Comparison of ENCODE assay signal across 15 cellular contexts in genomic region chr9:131485206-131485605, GRCh38.
"Had no signal": no experiment of that assay in that cellular context is flagged by ENCODE, and none has a peak within 500 bp of the region (broad histone marks: within the 10 kb centered on the region; RNA-seq: fewer than 3 reads in every experiment).

No MANE protein-coding gene starts in this region.

- H3K4me1 ChIP-seq: pancreas, tibial nerve had no signal

- ATAC-seq: activated naive CD8-positive, alpha-beta T cell treated with anti-CD3 and anti-CD28 coated beads, Interleukin-2, amount 50 U/mL, for 24 hours had no signal

- DNase-seq: activated CD4-positive, alpha-beta T cell treated with anti-CD3 and anti-CD28 coated beads, Interleukin-2, amount 50 U/mL, for 1 hour; activated CD8-positive, alpha-beta memory T cell treated with anti-CD3 and anti-CD28 coated beads for 24 hours; activated naive CD4-positive, alpha-beta T cell; activated naive CD8-positive, alpha-beta T cell treated with anti-CD3 and anti-CD28 coated beads, Interleukin-2, amount 50 U/mL, for 24 hours; dermis blood vessel endothelial cell; hippocampal formation; kidney; mesendoderm; stimulated activated CD4-positive, alpha-beta T cell treated with anti-CD3 and anti-CD28 coated beads, Interleukin-15, amount 100 ng/mL, for 24 hours; stimulated activated CD4-positive, alpha-beta T cell treated with anti-CD3 and anti-CD28 coated beads, Interleukin-4, amount 100 ng/mL, for 1 hour; stimulated activated naive CD4-positive, alpha-beta T cell had no signal

- H3K27ac ChIP-seq: epithelial cell of prostate, pancreas, tibial nerve, vagina had no signal

- H3K9me3 ChIP-seq: pancreas, tibial nerve, vagina had no signal

- H3K27me3 ChIP-seq: pancreas, tibial nerve, vagina had no signal

- H3K4me3 ChIP-seq: pancreas, tibial nerve, vagina had no signal
